ENCODE assay signal across 1 cellular context in the genomic region with DNA sequence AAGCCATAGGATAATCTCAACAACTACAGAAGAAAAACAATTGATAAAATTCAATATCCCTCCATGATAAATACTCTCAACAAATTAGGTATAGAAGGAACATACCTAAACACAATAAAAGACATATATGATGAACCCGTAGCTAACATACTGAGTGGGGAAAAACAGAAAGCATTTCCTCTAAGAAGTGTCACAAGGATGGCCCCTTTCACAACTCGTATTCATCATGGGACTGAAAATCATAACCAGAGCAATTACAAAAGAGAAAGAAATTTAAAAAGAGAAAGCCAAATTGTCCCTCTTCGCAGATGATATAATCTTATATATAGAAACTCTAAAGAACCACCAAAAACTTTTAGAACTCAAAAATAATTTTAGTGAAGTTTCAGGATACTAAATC.
TF ChIP-seq lines count a peak whose summit lies in the region.

No MANE protein-coding gene starts in this region.

TF ChIP-seq in GM12878, 131 proteins besides CTCF, POLR2A, EP300 and RAD21 (continued from another document):
- no peak for TF ChIP-seq PAX5 (IDR thresholded peaks at IDR 0.05; ENCODE audit: borderline replicate concordance, low read depth, low read length)
